In the genomic region with DNA sequence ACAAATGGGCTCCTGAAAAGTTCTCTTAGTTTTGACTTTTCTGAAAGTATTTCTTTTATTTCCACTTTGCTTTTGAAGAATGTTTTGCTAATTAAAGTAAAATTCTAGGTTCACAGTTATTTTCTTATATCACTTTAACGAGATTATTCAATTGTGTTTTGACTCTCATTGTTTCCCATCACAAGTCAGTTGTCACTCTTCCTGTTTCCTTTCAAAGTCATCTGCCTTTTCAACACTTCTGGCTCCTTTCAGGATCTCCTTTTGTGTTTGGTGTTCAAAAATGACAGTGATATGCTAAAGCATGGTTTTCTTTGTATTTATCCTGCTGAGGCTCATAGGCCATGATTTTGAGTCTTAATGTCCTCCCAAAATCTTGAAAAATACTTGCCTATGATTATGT, we compare ENCODE assay signal across 25 cellular contexts.
"Had no signal": no experiment of that assay in that cellular context is flagged by ENCODE, and none has a peak within 500 bp of the region (broad histone marks: within the 10 kb centered on the region; RNA-seq: fewer than 3 reads in every experiment).

No MANE protein-coding gene starts in this region.

- ATAC-seq: activated CD4-positive, CD25-positive, alpha-beta regulatory T cell treated with anti-CD3 and anti-CD28 coated beads, Interleukin-2, amount 50 U/mL, for 24 hours; activated CD8-positive, alpha-beta T cell treated with anti-CD3 and anti-CD28 coated beads for 36 hours; activated T-cell treated with anti-CD3 and anti-CD28 coated beads, Interleukin-2, amount 50 U/mL, for 72 hours; T-cell had no signal

- H3K27ac Mint-ChIP-seq: activated CD8-positive, alpha-beta T cell treated with anti-CD3 and anti-CD28 coated beads for 36 hours; activated naive CD8-positive, alpha-beta T cell treated with anti-CD3 and anti-CD28 coated beads, Interleukin-2, amount 10 ng/mL, durations not matched to agents 7 days and 5 days; activated T-cell treated with anti-CD3 and anti-CD28 coated beads, Interleukin-2, amount 50 U/mL, for 72 hours; activated T-helper 2 cell treated with anti-CD3 and anti-CD28 coated beads, Interferon-gamma antibody, Interleukin-2, Interleukin-4, amounts not matched to agents 10 μg/mL and 5 μg/mL and 100 μg/mL, durations not matched to agents 14 hours and 24 hours and 36 hours; T-cell had no signal

- H2AFZ ChIP-seq: PC-9 had no signal

- H3K27me3 Mint-ChIP-seq: activated CD8-positive, alpha-beta T cell treated with anti-CD3 and anti-CD28 coated beads for 36 hours; activated naive CD8-positive, alpha-beta T cell treated with anti-CD3 and anti-CD28 coated beads, Interleukin-2, amount 10 ng/mL, durations not matched to agents 7 days and 5 days; T-cell had no signal

- H3K4me3 ChIP-seq: adrenal gland, PC-9, SK-N-MC had no signal

- H3K4me3 Mint-ChIP-seq: activated CD8-positive, alpha-beta T cell treated with anti-CD3 and anti-CD28 coated beads for 36 hours; activated naive CD8-positive, alpha-beta T cell treated with anti-CD3 and anti-CD28 coated beads, Interleukin-2, amount 10 ng/mL, durations not matched to agents 7 days and 5 days; activated T-cell treated with anti-CD3 and anti-CD28 coated beads, Interleukin-2, amount 50 U/mL, for 72 hours; T-cell had no signal

- H3K27ac ChIP-seq: adrenal gland, PC-9, SK-N-MC, WERI-Rb-1 had no signal

- H3K36me3 Mint-ChIP-seq: activated naive CD8-positive, alpha-beta T cell treated with anti-CD3 and anti-CD28 coated beads, Interleukin-2, amount 10 ng/mL, durations not matched to agents 7 days and 5 days; T-cell had no signal

- H3K4me1 ChIP-seq: adrenal gland had no signal

- H3K27me3 ChIP-seq: adrenal gland had no signal

- H3K4me1 Mint-ChIP-seq: activated naive CD8-positive, alpha-beta T cell treated with anti-CD3 and anti-CD28 coated beads, Interleukin-2, amount 10 ng/mL, durations not matched to agents 7 days and 5 days; T-cell had no signal

- H3K4me2 ChIP-seq: PC-9 had no signal

- DNase-seq: activated CD4-positive, alpha-beta T cell treated with anti-CD3 and anti-CD28 coated beads for 4 hours; activated CD8-positive, alpha-beta memory T cell treated with anti-CD3 and anti-CD28 coated beads, Interleukin-2, amount 50 U/mL, for 4 hours; activated CD8-positive, alpha-beta T cell treated with anti-CD3 and anti-CD28 coated beads for 36 hours; activated naive CD4-positive, alpha-beta T cell treated with anti-CD3 and anti-CD28 coated beads, Interleukin-2, amount 50 U/mL, for 16 hours; activated naive CD8-positive, alpha-beta T cell treated with anti-CD3 and anti-CD28 coated beads, Interleukin-2, amount 10 ng/mL, durations not matched to agents 7 days and 5 days; activated T-cell treated with anti-CD3 and anti-CD28 coated beads, Interleukin-2, amount 50 U/mL, for 72 hours; adrenal gland; anterior cingulate cortex; NCI-H1105 treated with DMSO at 0.1 percent for 48 hours; NCI-H1436 treated with DMSO at 0.1 percent for 48 hours; NCI-H187; NCI-H2081; NCI-H2171; NCI-H2227 treated with DMSO at 0.1 percent for 48 hours; NCI-H446 treated with DMSO at 0.1 percent for 48 hours; NCI-H526; NK-92 treated with Interleukin-12 subunit alpha and Interleukin-12 subunit beta, amount 100 ng/mL, for 24 hours; PC-9; T-cell; T-helper 2 cell; T1000; WERI-Rb-1 had no signal

- H3K36me3 ChIP-seq: adrenal gland, WERI-Rb-1 had no signal
